In genomic region chr10:12423896-12424295, GRCh38 we compare ENCODE assay signal across 1 cellular context.
TF ChIP-seq lines count a peak whose summit lies in the region.

No MANE protein-coding gene starts in this region.

TF ChIP-seq in GM23338, 12 proteins besides CTCF, POLR2A, EP300 and RAD21 (continued from another document):
- no peak for TF ChIP-seq ZNF462 (CRISPR knock-in tag; IDR thresholded peaks at IDR 0.05)
- no peak for TF ChIP-seq CREB1 (CRISPR knock-in tag; IDR thresholded peaks at IDR 0.05; ENCODE audit: low read depth)
- TF ChIP-seq JUNB (IDR thresholded peaks at IDR 0.05; ENCODE audit: unreplicated experiment): no peak
